Comparison of ENCODE assay signal across 10 cellular contexts in genomic region chr21:38773108-38774061, GRCh38. TPM values are rescaled to one million over a fixed set of nuclear protein-coding genes. Genes with fewer than 3 reads are reported as not detected.
DNase-seq lines count a peak whose midpoint lies in the region; ATAC-seq and TF ChIP-seq lines count a peak whose summit lies in the region.
"Had no signal": no experiment of that assay in that cellular context is flagged by ENCODE, and none has a peak within 500 bp of the region (broad histone marks: within the 10 kb centered on the region; RNA-seq: fewer than 3 reads in every experiment).

No MANE protein-coding gene starts in this region.

- 71 to 78% (median 75%) methylated on average over 18 of the region's 18 CpGs for WGBS in heart left ventricle, 4 donors
- 55 to 57% methylated on average over 18 of the region's 18 CpGs for WGBS in tibial nerve, 2 donors

- peaks cover 0 to 23% of the 10 kb centered on the region in 2 donors for H3K36me3 Mint-ChIP-seq in activated naive CD4-positive, alpha-beta T cell treated with anti-CD3 and anti-CD28 coated beads, Interleukin-2, amount 50 U/mL, for 72 hours

- H3K27me3 ChIP-seq in heart left ventricle (no peaks in the 10 kb centered on the region), tibial nerve (no peaks in the 10 kb centered on the region)

- H3K4me1 ChIP-seq in heart left ventricle (peaks cover 0 to 50% (median 0%) of the 10 kb centered on the region in 12 donors), tibial nerve (peaks cover 0 to 19% (median 0%) of the 10 kb centered on the region in 4 donors)

- H3K9me3 Mint-ChIP-seq in activated naive CD4-positive, alpha-beta T cell treated with anti-CD3 and anti-CD28 coated beads, Interleukin-2, amount 50 U/mL, for 72 hours: peaks cover 1 to 6% of the 10 kb centered on the region in 2 donors
- H3K9me3 Mint-ChIP-seq: effector memory CD8-positive, alpha-beta T cell had no signal

- peak in 1 of 2 donors; percentile 56 for TF ChIP-seq EP300 in tibial nerve (IDR thresholded peaks at IDR 0.05)

- no peaks in the 10 kb centered on the region for H3K36me3 ChIP-seq in heart left ventricle
- H3K36me3 ChIP-seq in tibial nerve: no peaks in the 10 kb centered on the region

- no peak overlapping the region for H3K4me3 ChIP-seq in heart left ventricle
- no peak overlapping the region for H3K4me3 ChIP-seq in tibial nerve

- intact Hi-C loops in heart left ventricle (cut with DNase I): no loop called here

- ATAC-seq in activated naive CD4-positive, alpha-beta T cell treated with anti-CD3 and anti-CD28 coated beads, Interleukin-2, amount 50 U/mL, for 72 hours: peak; percentile 34 to 73
- ATAC-seq in heart left ventricle (peak in 3 of 4 donors; percentile 60 to 95 (median 80)), GM19397 (IDR thresholded peaks at IDR 0.05; ENCODE audit: unreplicated experiment) (no peak), HG03097 (IDR thresholded peaks at IDR 0.05; ENCODE audit: low FRiP score, unreplicated experiment) (no peak)
- ATAC-seq: effector memory CD8-positive, alpha-beta T cell had no signal

- H3K27ac ChIP-seq in heart left ventricle (peak overlapping the region in 7 of 12 donors; percentile 11 to 40 (median 25)), tibial nerve (peak overlapping the region in 2 of 4 donors; percentile 58 to 74)

- peaks cover 0 to 5% (median 0%) of the 10 kb centered on the region in 12 donors for H3K9me3 ChIP-seq in heart left ventricle
- peaks cover 0 to under 1% (median 0%) of the 10 kb centered on the region in 4 donors for H3K9me3 ChIP-seq in tibial nerve

- TF ChIP-seq CTCF in heart left ventricle (IDR thresholded peaks at IDR 0.05): no peak
- no peak for TF ChIP-seq CTCF in tibial nerve (IDR thresholded peaks at IDR 0.05)

- DNase-seq in activated naive CD4-positive, alpha-beta T cell treated with anti-CD3 and anti-CD28 coated beads, Interleukin-2, amount 50 U/mL, for 72 hours (ENCODE audit: low spot score in 2 of 2): peak in 1 of 2 donors; percentile 19
- no peak for DNase-seq in activated naive CD4-positive, alpha-beta T cell (lab: John Stamatoyannopoulos, UW)
- DNase-seq in T1000 (lab: John Stamatoyannopoulos, UW): peak; percentile 71
- DNase-seq in heart left ventricle: peak in 2 of 5 donors; percentile 52 to 69
- DNase-seq in tibial nerve (ENCODE audit: low spot score in 2 of 2): peak; percentile 26 to 57
- no peak for DNase-seq in NCI-H1105 treated with DMSO at 0.1 percent for 48 hours (lab: John Stamatoyannopoulos, UW)
- DNase-seq: effector memory CD8-positive, alpha-beta T cell; NCI-H1417 treated with DMSO at 0.1 percent for 48 hours had no signal

- TF ChIP-seq POLR2A in heart left ventricle (IDR thresholded peaks at IDR 0.05) (no peak), tibial nerve (IDR thresholded peaks at IDR 0.05) (no peak)

- H3K27ac Mint-ChIP-seq in activated naive CD4-positive, alpha-beta T cell treated with anti-CD3 and anti-CD28 coated beads, Interleukin-2, amount 50 U/mL, for 72 hours: peak overlapping the region in 1 of 2 donors; percentile 56
- H3K27ac Mint-ChIP-seq: effector memory CD8-positive, alpha-beta T cell had no signal

RNA-seq across cellular contexts. Expression of gene ETS2, which starts 32.3 kb away (rescaled TPM):
- total RNA-seq in activated naive CD4-positive, alpha-beta T cell treated with anti-CD3 and anti-CD28 coated beads, Interleukin-2, amount 50 U/mL, for 72 hours: 10 to 100 TPM; 35.8 to 48.3 TPM
- total RNA-seq in heart left ventricle (10 to 100 TPM; 27.9 to 92.7 (median 45.1) TPM), tibial nerve (100 to 1,000 TPM in 2 of 4 donors, 10 to 100 TPM in 2; 85.6 to 103 (median 98.5) TPM)
- 10 to 100 TPM; 19.0 to 35.7 TPM for polyA plus RNA-seq in heart left ventricle

Comparison
In these comparisons a context has a peak if more than half of its experiments do, and no peak if none do; other contexts are left out.
1. ATAC-seq: peak in activated naive CD4-positive, alpha-beta T cell treated with anti-CD3 and anti-CD28 coated beads, Interleukin-2, amount 50 U/mL, for 72 hours (2 of 2) and heart left ventricle (3 of 4); none in GM19397 (single experiment) and HG03097 (single experiment).
2. DNase-seq: peak in T1000 (single experiment) and tibial nerve (2 of 2); none in activated naive CD4-positive, alpha-beta T cell (0 of 4) and NCI-H1105 treated with DMSO at 0.1 percent for 48 hours (single experiment).